2 cellular contexts compared by ENCODE assay signal in the genomic region with DNA sequence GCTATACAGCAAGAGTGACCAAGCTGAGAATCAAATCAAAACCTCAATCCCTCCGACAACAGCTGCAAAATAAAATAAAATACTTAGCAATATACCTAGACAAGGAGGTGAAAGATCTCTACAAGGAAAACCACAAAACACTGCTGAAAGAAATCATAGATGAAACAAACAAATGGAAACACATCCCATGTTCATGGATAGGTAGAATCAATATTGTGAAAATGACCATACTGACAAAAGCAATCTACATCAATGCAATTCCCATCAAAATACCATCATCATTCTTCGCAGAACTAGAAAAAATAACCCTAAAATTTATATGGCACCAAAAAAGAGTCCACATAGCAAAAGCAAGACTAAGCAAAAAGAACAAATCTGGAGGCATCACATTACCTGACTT. TPM values are rescaled to one million over a fixed set of nuclear protein-coding genes. Genes with fewer than 3 reads are reported as not detected.
"Had no signal": no experiment of that assay in that cellular context is flagged by ENCODE, and none has a peak within 500 bp of the region (broad histone marks: within the 10 kb centered on the region; RNA-seq: fewer than 3 reads in every experiment).

No MANE protein-coding gene starts in this region.

RNA-seq across cellular contexts. Expression of a gene that starts 17.6 kb away (rescaled TPM):
- total RNA-seq: NCI-H460 had no signal

RNA-seq across cellular contexts. Expression of a gene that starts 41.3 kb away (rescaled TPM):
- total RNA-seq: MCF 10A had no signal
